21 cellular contexts compared by ENCODE assay signal in the genomic region with DNA sequence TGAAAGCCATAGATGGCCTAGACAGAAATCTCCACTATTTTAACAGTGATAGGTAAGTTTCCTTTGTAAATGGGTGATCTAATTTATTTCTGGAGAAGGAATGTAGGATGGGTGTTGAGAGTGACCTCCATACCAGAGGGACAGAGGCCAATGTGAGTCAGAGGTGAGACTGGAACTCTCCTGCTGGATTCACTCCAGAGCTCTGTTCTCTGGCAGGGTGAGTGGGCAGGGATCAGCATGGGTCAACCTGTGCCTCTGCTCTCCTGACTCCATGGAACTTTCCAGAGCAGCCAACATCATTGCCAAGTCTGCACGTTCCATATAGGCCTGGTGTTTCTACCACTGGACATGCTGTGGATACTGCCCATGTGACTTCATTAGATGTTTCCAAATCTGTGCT. TPM values are rescaled to one million over a fixed set of nuclear protein-coding genes. Genes with fewer than 3 reads are reported as not detected.
A peak's percentile ranks its signal among the peaks of the same experiment; 100 is the strongest.
DNase-seq lines count a peak whose midpoint lies in the region; ATAC-seq, FAIRE-seq and TF ChIP-seq lines count a peak whose summit lies in the region.
"Had no signal": no experiment of that assay in that cellular context is flagged by ENCODE, and none has a peak within 500 bp of the region (broad histone marks: within the 10 kb centered on the region; RNA-seq: fewer than 3 reads in every experiment).

No MANE protein-coding gene starts in this region.

- no peak for TF ChIP-seq CTCF in bronchial epithelial cell (IDR thresholded peaks at IDR 0.05; ENCODE audit: insufficient read depth, low read length, severe bottlenecking)
- TF ChIP-seq CTCF in liver (IDR thresholded peaks at IDR 0.05; ENCODE audit: low read depth, low read length, missing input control) = no peak

- H3K36me3 ChIP-seq in bronchial epithelial cell (ENCODE audit: control insufficient read depth, insufficient read depth, low read length) (peaks cover 19% of the 10 kb centered on the region), liver (ENCODE audit: control insufficient read depth in 4 of 4, insufficient read depth in 3 of 4, low read depth in 1 of 4, low read length in 3 of 4) (peaks cover 8 to 57% (median 25%) of the 10 kb centered on the region in 4 donors)

- H3K9ac ChIP-seq in liver (ENCODE audit: low read depth in 1 of 2, low read length in 2 of 2) = no peak overlapping the region

- peak; percentile 25 to 39 for TF ChIP-seq RAD21 in liver (IDR thresholded peaks at IDR 0.05)

- H3K27me3 ChIP-seq in bronchial epithelial cell (ENCODE audit: control insufficient read depth, insufficient read depth, low read length) (no peaks in the 10 kb centered on the region), liver (ENCODE audit: control insufficient read depth in 4 of 4, insufficient read depth in 4 of 4, low read length in 3 of 4) (no peaks in the 10 kb centered on the region)

- FAIRE-seq in bronchial epithelial cell (lab: Jason Lieb, UNC) = peak; percentile 50
- FAIRE-seq: A204.1, G401.6, GM12892, HTR-8/SVneo had no signal

- DNase-seq in Right ventricle myocardium inferior (ENCODE audit: missing footprints) (no peak), left ventricle myocardium superior (no peak), bronchial epithelial cell (ENCODE audit: low read depth) (no peak)
- DNase-seq in effector CD4-positive, alpha-beta T cell = no peak
- DNase-seq: Caco-2, NCI-H1092 treated with DMSO at 0.1 percent for 48 hours, NCI-H1694, NCI-H2107, NCI-H446 treated with DMSO at 0.1 percent for 48 hours, NCI-H774, SHP77 had no signal

- H3K4me3 ChIP-seq in bronchial epithelial cell (ENCODE audit: low read depth, low read length) (no peak overlapping the region), liver (ENCODE audit: low read depth in 1 of 3, low read length in 3 of 3) (no peak overlapping the region)
- H3K4me3 ChIP-seq: GM23338 had no signal

- H3K4me1 ChIP-seq in liver (ENCODE audit: control insufficient read depth in 4 of 4, insufficient read depth in 4 of 4, low read length in 3 of 4) = peaks cover 0 to 10% (median 0%) of the 10 kb centered on the region in 4 donors
- H3K4me1 ChIP-seq: Caco-2 had no signal

- H3K9me3 ChIP-seq in liver (ENCODE audit: control insufficient read depth in 4 of 4, low read length in 3 of 4) = no peaks in the 10 kb centered on the region
- H3K9me3 ChIP-seq: Caco-2 had no signal

- intact Hi-C loops in Right ventricle myocardium inferior (cut with DNase I) (no loop called here), left ventricle myocardium superior (cut with micrococcal nuclease) (no loop called here)

- H3K27ac ChIP-seq in liver (ENCODE audit: low read depth in 1 of 2, low read length in 2 of 2) = peak overlapping the region; percentile 15 to 66

- ATAC-seq in Right ventricle myocardium inferior (peak; percentile 13), left ventricle myocardium superior (no peak), GM18907 (IDR thresholded peaks at IDR 0.05; ENCODE audit: unreplicated experiment) (no peak), GM21619 (IDR thresholded peaks at IDR 0.05; ENCODE audit: unreplicated experiment) (no peak), GM19023 (IDR thresholded peaks at IDR 0.05; ENCODE audit: unreplicated experiment) (no peak)
- ATAC-seq: GM23338, Panc1 had no signal

- WGBS in liver = 48% methylated on average over 1 of the region's 1 CpG

TF ChIP-seq in liver, 16 proteins besides CTCF, POLR2A, EP300 and RAD21:
- TF ChIP-seq TAF1 (conservative IDR thresholded peaks at IDR 0.05) (no peak), FOXA1 (IDR thresholded peaks at IDR 0.05) (no peak), ZBTB33 (IDR thresholded peaks at IDR 0.05) (peak; percentile 65), GABPA (IDR thresholded peaks at IDR 0.05 in 1 of 2, conservative IDR thresholded peaks at IDR 0.05 in 1 of 2) (no peak), HNF4A (conservative IDR thresholded peaks at IDR 0.05) (peak; percentile 69 to 80), HNF4G (IDR thresholded peaks at IDR 0.05) (no peak), FOXA2 (IDR thresholded peaks at IDR 0.05) (no peak), YY1 (IDR thresholded peaks at IDR 0.05) (peak; percentile 66), SP1 (IDR thresholded peaks at IDR 0.05) (peak; percentile 14), NR2F2 (IDR thresholded peaks at IDR 0.05) (no peak), EGR1 (IDR thresholded peaks at IDR 0.05; ENCODE audit: low read depth in 2 of 2) (peak in 1 of 2 donors; percentile 17), ATF3 (IDR thresholded peaks at IDR 0.05) (no peak), JUND (IDR thresholded peaks at IDR 0.05) (peak in 1 of 2 donors; percentile 81), RXRA (IDR thresholded peaks at IDR 0.05) (peak; percentile 67 to 89)
- TF ChIP-seq, protein P1, sequence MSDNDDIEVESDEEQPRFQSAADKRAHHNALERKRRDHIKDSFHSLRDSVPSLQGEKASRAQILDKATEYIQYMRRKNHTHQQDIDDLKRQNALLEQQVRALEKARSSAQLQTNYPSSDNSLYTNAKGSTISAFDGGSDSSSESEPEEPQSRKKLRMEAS (IDR thresholded peaks at IDR 0.05) = peak; percentile 88
- TF ChIP-seq, protein P2, sequence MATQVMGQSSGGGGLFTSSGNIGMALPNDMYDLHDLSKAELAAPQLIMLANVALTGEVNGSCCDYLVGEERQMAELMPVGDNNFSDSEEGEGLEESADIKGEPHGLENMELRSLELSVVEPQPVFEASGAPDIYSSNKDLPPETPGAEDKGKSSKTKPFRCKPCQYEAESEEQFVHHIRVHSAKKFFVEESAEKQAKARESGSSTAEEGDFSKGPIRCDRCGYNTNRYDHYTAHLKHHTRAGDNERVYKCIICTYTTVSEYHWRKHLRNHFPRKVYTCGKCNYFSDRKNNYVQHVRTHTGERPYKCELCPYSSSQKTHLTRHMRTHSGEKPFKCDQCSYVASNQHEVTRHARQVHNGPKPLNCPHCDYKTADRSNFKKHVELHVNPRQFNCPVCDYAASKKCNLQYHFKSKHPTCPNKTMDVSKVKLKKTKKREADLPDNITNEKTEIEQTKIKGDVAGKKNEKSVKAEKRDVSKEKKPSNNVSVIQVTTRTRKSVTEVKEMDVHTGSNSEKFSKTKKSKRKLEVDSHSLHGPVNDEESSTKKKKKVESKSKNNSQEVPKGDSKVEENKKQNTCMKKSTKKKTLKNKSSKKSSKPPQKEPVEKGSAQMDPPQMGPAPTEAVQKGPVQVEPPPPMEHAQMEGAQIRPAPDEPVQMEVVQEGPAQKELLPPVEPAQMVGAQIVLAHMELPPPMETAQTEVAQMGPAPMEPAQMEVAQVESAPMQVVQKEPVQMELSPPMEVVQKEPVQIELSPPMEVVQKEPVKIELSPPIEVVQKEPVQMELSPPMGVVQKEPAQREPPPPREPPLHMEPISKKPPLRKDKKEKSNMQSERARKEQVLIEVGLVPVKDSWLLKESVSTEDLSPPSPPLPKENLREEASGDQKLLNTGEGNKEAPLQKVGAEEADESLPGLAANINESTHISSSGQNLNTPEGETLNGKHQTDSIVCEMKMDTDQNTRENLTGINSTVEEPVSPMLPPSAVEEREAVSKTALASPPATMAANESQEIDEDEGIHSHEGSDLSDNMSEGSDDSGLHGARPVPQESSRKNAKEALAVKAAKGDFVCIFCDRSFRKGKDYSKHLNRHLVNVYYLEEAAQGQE (IDR thresholded peaks at IDR 0.05) = no peak
TF ChIP-seq in liver: peak in this region for 8.

RNA-seq across cellular contexts. Expression of gene AKR1C3, which starts 11.4 kb away (rescaled TPM):
- total RNA-seq in Right ventricle myocardium inferior = 40.5 TPM
- total RNA-seq in left ventricle myocardium superior = 23.2 TPM
- 45.5 and 69.5 TPM in 2 replicates for total RNA-seq in bronchial epithelial cell
- 100 to 1,000 TPM in 1 of 2 donors, 10 to 100 TPM in 1; 65.8 to 205 TPM for total RNA-seq in liver
- polyA plus RNA-seq in liver = 100 to 1,000 TPM; 142 to 292 TPM
